8 cellular contexts compared by ENCODE assay signal in genomic region chr1:100896481-100896982, GRCh38. TPM values are rescaled to one million over a fixed set of nuclear protein-coding genes. Genes with fewer than 3 reads are reported as not detected.
DNase-seq lines count a peak whose midpoint lies in the region; ATAC-seq and TF ChIP-seq lines count a peak whose summit lies in the region.

No MANE protein-coding gene starts in this region.

- H3K4me1 Mint-ChIP-seq in GM23338, result peaks cover 13% of the 10 kb centered on the region; the same call in 2 of the 3 replicates

- in situ Hi-C loops in astrocyte of the spinal cord (cut with HindIII; ENCODE audit: low sequenced_read_pairs), result no loop called here

- 0 out of 2 replicates have a peak, but pooled peaks cover 13% of the 10 kb centered on the region for H3K36me3 ChIP-seq in GM23338 (ENCODE audit: insufficient read depth)

- ATAC-seq in GM23338, result peak; percentile 21

- peak overlapping the region; percentile 83; the same call in 1 of the 2 replicates for H3K27ac ChIP-seq in GM23338 (ENCODE audit: low read depth)

- no peaks in the 10 kb centered on the region for H3K9me2 ChIP-seq in GM23338 (ENCODE audit: insufficient read depth)

- H3K9me3 Mint-ChIP-seq in GM23338, result peaks cover 4% of the 10 kb centered on the region; the same call in 1 of the 3 replicates

- peak overlapping the region; percentile 97 for H3K4me2 ChIP-seq in GM23338

- H3K36me3 Mint-ChIP-seq in GM23338 (ENCODE audit: low read depth), result peaks cover 43% of the 10 kb centered on the region

- H4K20me1 ChIP-seq in GM23338 (replicated peaks; ENCODE audit: insufficient read depth), result peaks cover 5% of the 10 kb centered on the region; the same call in 1 of the 2 replicates

- peak overlapping the region; percentile 71 for H3K4me3 ChIP-seq in GM12864 (ENCODE audit: low read depth, low read length)
- peak overlapping the region; percentile 69 for H3K4me3 ChIP-seq in GM23338
- peak overlapping the region; percentile 97 for H3K4me3 ChIP-seq in LNCaP clone FGC (ENCODE audit: low read depth, low read length)
- peak overlapping the region; percentile 96 for H3K4me3 ChIP-seq in astrocyte of the spinal cord (ENCODE audit: low read depth, low read length)

- H3F3A ChIP-seq in GM23338 (replicated peaks; ENCODE audit: low read depth), result no peaks in the 10 kb centered on the region; the same call in 1 of the 2 replicates

- no peaks in the 10 kb centered on the region for H3K27me3 ChIP-seq in GM23338 (ENCODE audit: insufficient read depth)

- H3K79me2 ChIP-seq in GM23338 (replicated peaks; ENCODE audit: insufficient read depth), result peaks cover 61% of the 10 kb centered on the region

- H2AFZ ChIP-seq in GM23338, result peak overlapping the region; percentile 90

- peaks cover 3% of the 10 kb centered on the region for H3K27me3 Mint-ChIP-seq in GM23338 (ENCODE audit: insufficient read depth, low read depth, poor library complexity)

- peak overlapping the region; percentile 100 for H3K4me3 Mint-ChIP-seq in GM23338

- H3K4me1 ChIP-seq in GM23338 (ENCODE audit: insufficient read depth), result peaks cover 16% of the 10 kb centered on the region

- H3K27ac Mint-ChIP-seq in GM23338, result peak overlapping the region; percentile 99

- TF ChIP-seq CTCF in GM12864 (IDR thresholded peaks at IDR 0.05; ENCODE audit: low read depth, low read length, missing control alignments) (no peak), GM23338 (conservative IDR thresholded peaks at IDR 0.05; ENCODE audit: low read depth in 2 of 2) (no peak), LNCaP clone FGC (IDR thresholded peaks at IDR 0.05; ENCODE audit: control insufficient read depth, extremely low read depth, insufficient read depth) (no peak), astrocyte of the spinal cord (IDR thresholded peaks at IDR 0.05; ENCODE audit: low read depth, low read length) (no peak)

- DNase-seq in GM12864 (ENCODE audit: low read depth) (peak; percentile 67), GM23338 (ENCODE audit: low spot score) (peak; percentile 43), LNCaP clone FGC (ENCODE audit: low read depth) (no peak), T-helper 22 cell (ENCODE audit: low read depth) (peak; percentile 56), astrocyte of the spinal cord (ENCODE audit: low read depth, low spot score) (peak; percentile 48), iris pigment epithelial cell (ENCODE audit: low read depth) (peak; percentile 83), NCI-H1048 (lab: John Stamatoyannopoulos, UW) (no peak)
- peak in 3 of 4 experiments; percentile 8 to 15 (median 13) for DNase-seq in stimulated activated CD4-positive, alpha-beta T cell treated with anti-CD3 and anti-CD28 coated beads, Interleukin-1b, Interleukin-23, amount 100 ng/mL, for 24 hours (ENCODE audit: low read depth in 4 of 4, low spot score in 1 of 4)

TF ChIP-seq in GM23338, 12 proteins besides CTCF, POLR2A, EP300 and RAD21:
- TF ChIP-seq EZH2phosphoT487 (IDR thresholded peaks at IDR 0.05; ENCODE audit: unreplicated experiment) (no peak), ETS1 (IDR thresholded peaks at IDR 0.05) (no peak), EZH2 (IDR thresholded peaks at IDR 0.05; ENCODE audit: low read depth, unreplicated experiment) (no peak), NANOG (IDR thresholded peaks at IDR 0.05; ENCODE audit: borderline replicate concordance) (no peak), ZNF114 (CRISPR knock-in tag; IDR thresholded peaks at IDR 0.05) (no peak), CREB1 (CRISPR knock-in tag; IDR thresholded peaks at IDR 0.05; ENCODE audit: low read depth) (no peak), ZNF331 (CRISPR knock-in tag; IDR thresholded peaks at IDR 0.05; ENCODE audit: low read depth) (no peak), POLR2AphosphoS5 (IDR thresholded peaks at IDR 0.05; ENCODE audit: low read depth) (no peak)

RNA-seq across cellular contexts. Expression of gene SLC30A7, which starts 0.6 kb away (rescaled TPM):
- total RNA-seq in GM23338 (2014; rRNA removed; shearing (Covaris generic)), result 22.5 and 25.1 TPM in 2 replicates
- polyA plus RNA-seq in GM23338 (2016; fragmentation: Nextera tagmentation; extraction: Ambion mirVana), result 7.7 and 9.8 TPM in 2 replicates

RNA-seq across cellular contexts. Expression of gene EXTL2, which starts 1.9 kb away (rescaled TPM):
- 45.4 and 68.9 TPM in 2 replicates for total RNA-seq in GM23338 (2014; rRNA removed; shearing (Covaris generic))
- polyA plus RNA-seq in GM23338 (2016; fragmentation: Nextera tagmentation; extraction: Ambion mirVana), result 37.6 and 45.3 TPM in 2 replicates

Comparison
In these comparisons a context has a peak if more than half of its experiments do, and no peak if none do; other contexts are left out.
1. DNase-seq: peak in GM12864 (single experiment), GM23338 (single experiment), T-helper 22 cell (single experiment), astrocyte of the spinal cord (single experiment), iris pigment epithelial cell (single experiment) and stimulated activated CD4-positive, alpha-beta T cell treated with anti-CD3 and anti-CD28 coated beads, Interleukin-1b, Interleukin-23, amount 100 ng/mL, for 24 hours (3 of 4); none in LNCaP clone FGC (single experiment) and NCI-H1048 (single experiment).
2. Peak in every context shown above with its lines, with median percentiles within 50 percentile points of each other: H3K4me3 ChIP-seq.